12 cellular contexts compared by ENCODE assay signal in the genomic region with DNA sequence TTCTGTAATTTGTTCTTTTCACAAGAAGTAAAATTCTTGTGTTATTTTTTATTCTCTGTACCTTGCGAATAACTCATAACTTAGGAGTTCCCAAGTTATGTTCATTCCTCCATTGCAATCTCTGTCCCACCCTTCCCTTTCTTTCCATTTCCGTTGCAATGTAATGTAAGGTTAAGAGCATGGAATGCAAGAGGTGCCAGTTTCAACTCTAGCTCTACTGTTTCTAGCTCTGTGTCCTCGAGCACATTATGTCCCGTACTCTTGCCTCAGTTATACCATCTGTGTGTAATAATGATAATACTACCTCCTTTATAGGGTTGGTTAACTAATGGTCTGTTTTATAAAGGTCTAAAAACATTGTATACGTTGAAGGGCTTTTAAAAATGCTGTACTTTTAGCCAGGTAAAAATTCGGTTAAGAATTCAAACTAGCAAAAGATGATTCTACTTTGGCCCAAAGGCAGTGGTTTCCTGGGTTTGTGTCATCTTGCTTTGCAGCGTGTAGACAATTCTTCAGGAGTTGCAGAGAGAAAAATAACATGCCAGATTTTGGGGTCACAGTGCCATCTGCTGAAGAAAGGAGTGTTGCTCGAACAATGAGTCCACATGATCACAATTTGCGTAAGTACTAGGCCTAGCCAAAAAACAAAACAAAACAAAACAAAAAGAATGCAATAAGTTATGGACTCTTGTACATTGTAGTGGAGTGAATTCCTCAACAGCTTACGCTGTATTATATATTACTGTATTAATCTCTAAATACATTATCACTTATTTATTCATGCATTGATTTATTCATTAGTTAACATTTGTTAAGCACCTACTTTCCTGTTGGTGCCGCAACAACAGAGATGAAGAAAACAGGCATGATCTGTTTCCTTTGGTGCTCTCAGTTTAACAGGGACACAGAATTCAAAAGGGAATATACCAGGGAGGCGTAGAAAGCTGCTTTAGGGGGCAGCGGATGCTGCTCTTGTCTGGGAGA. TPM values are rescaled to one million over a fixed set of nuclear protein-coding genes. Genes with fewer than 3 reads are reported as not detected.
A peak's percentile ranks its signal among the peaks of the same experiment; 100 is the strongest.
DNase-seq lines count a peak whose midpoint lies in the region; ATAC-seq, FAIRE-seq and TF ChIP-seq lines count a peak whose summit lies in the region.
"Had no signal": no experiment of that assay in that cellular context is flagged by ENCODE, and none has a peak within 500 bp of the region (broad histone marks: within the 10 kb centered on the region; RNA-seq: fewer than 3 reads in every experiment).

No MANE protein-coding gene starts in this region.

- H2AK5ac ChIP-seq in trophoblast cell (ENCODE audit: low read length), result no peak overlapping the region

- no peak overlapping the region for H4K8ac ChIP-seq in trophoblast cell (ENCODE audit: low read depth, low read length)

- no peaks in the 10 kb centered on the region for H3F3A ChIP-seq in Loucy (ENCODE audit: low read depth)

- no peak for TF ChIP-seq POLR2A in GM12892 (IDR thresholded peaks at IDR 0.05; ENCODE audit: low read depth, low read length)

- H2BK120ac ChIP-seq in trophoblast cell (ENCODE audit: insufficient read depth, low read length, poor library complexity), result no peak overlapping the region

- no peak for FAIRE-seq in GM12892 (lab: Jason Lieb, UNC)

- DNase-seq in G401 (ENCODE audit: low spot score) (peak; percentile 8), T-helper 2 cell (no peak), GM12892 (ENCODE audit: insufficient read length) (no peak), trophoblast cell (no peak)
- DNase-seq: activated CD8-positive, alpha-beta memory T cell treated with anti-CD3 and anti-CD28 coated beads for 24 hours; effector memory CD4-positive, alpha-beta T cell had no signal

- in situ Hi-C loops in G401 (cut with HindIII; ENCODE audit: low sequenced_read_pairs), result no loop called here

- H3K36me3 ChIP-seq in Loucy (ENCODE audit: insufficient read depth, low read length) (no peaks in the 10 kb centered on the region), liver (ENCODE audit: control insufficient read depth in 4 of 4, insufficient read depth in 3 of 4, low read depth in 1 of 4, low read length in 3 of 4) (no peaks in the 10 kb centered on the region), trophoblast cell (ENCODE audit: control insufficient read depth in 1 of 2, insufficient read depth in 2 of 2, low read length in 2 of 2) (no peaks in the 10 kb centered on the region)

- H3K18ac ChIP-seq in trophoblast cell (ENCODE audit: low read length), result no peak overlapping the region

- no peaks in the 10 kb centered on the region for H3K79me2 ChIP-seq in Loucy (ENCODE audit: insufficient read depth, low read length)
- no peaks in the 10 kb centered on the region for H3K79me2 ChIP-seq in trophoblast cell (ENCODE audit: control insufficient read depth, insufficient read depth, low read length, poor library complexity)

- H3K9ac ChIP-seq in Loucy (ENCODE audit: low read depth, low read length, poor library complexity, severe bottlenecking) (no peak overlapping the region), liver (ENCODE audit: low read depth in 1 of 2, low read length in 2 of 2) (no peak overlapping the region), trophoblast cell (ENCODE audit: low read length) (no peak overlapping the region)

- H3K79me1 ChIP-seq in trophoblast cell (ENCODE audit: low read length), result peaks cover 2% of the 10 kb centered on the region

- H3K9me3 ChIP-seq in Loucy (ENCODE audit: insufficient read depth, low read depth, low read length) (no peaks in the 10 kb centered on the region), liver (ENCODE audit: control insufficient read depth in 4 of 4, low read length in 3 of 4) (no peaks in the 10 kb centered on the region), trophoblast cell (ENCODE audit: insufficient read depth, low read depth, low read length) (no peaks in the 10 kb centered on the region)

- H3K14ac ChIP-seq in trophoblast cell (ENCODE audit: low read length), result no peak overlapping the region

- H3K4me1 ChIP-seq in Loucy (ENCODE audit: insufficient read depth, low read length, poor library complexity, severe bottlenecking) (peaks cover under 1% of the 10 kb centered on the region), liver (ENCODE audit: control insufficient read depth in 4 of 4, insufficient read depth in 4 of 4, low read length in 3 of 4) (no peaks in the 10 kb centered on the region), trophoblast cell (ENCODE audit: control insufficient read depth in 1 of 2, insufficient read depth in 2 of 2, low read length in 2 of 2) (peaks cover 9 to 12% of the 10 kb centered on the region in 2 experiments)

- H4K91ac ChIP-seq in trophoblast cell (ENCODE audit: low read depth, low read length), result no peak overlapping the region

- H2BK12ac ChIP-seq in trophoblast cell (ENCODE audit: low read length), result no peak overlapping the region

- H2AFZ ChIP-seq in Loucy (ENCODE audit: low read length) (no peak overlapping the region), trophoblast cell (ENCODE audit: insufficient read depth, low read length, poor library complexity) (no peak overlapping the region)

- TF ChIP-seq RAD21 in liver (IDR thresholded peaks at IDR 0.05), result peak; percentile 84 to 93

- no peak for ATAC-seq in HG02885 (IDR thresholded peaks at IDR 0.05; ENCODE audit: poor library complexity, unreplicated experiment)

- no peak overlapping the region for H3K4ac ChIP-seq in trophoblast cell (ENCODE audit: low read depth, low read length)

- H3K27me3 ChIP-seq in Loucy (ENCODE audit: insufficient read depth, low read length, poor library complexity, severe bottlenecking), result no peaks in the 10 kb centered on the region
- H3K27me3 ChIP-seq in liver (ENCODE audit: control insufficient read depth in 4 of 4, insufficient read depth in 4 of 4, low read length in 3 of 4), result no peaks in the 10 kb centered on the region
- H3K27me3 ChIP-seq in trophoblast cell (ENCODE audit: insufficient read depth, low read length), result no peaks in the 10 kb centered on the region

- no peak overlapping the region for H4K12ac ChIP-seq in trophoblast cell (ENCODE audit: low read depth, low read length)

- no peaks in the 10 kb centered on the region for H4K20me1 ChIP-seq in Loucy (ENCODE audit: insufficient read depth, low read length, poor library complexity, severe bottlenecking)

- no peak overlapping the region for H3K4me2 ChIP-seq in Loucy (ENCODE audit: low read depth, low read length, poor library complexity, severe bottlenecking)
- H3K4me2 ChIP-seq in trophoblast cell (ENCODE audit: low read length), result no peak overlapping the region

- TF ChIP-seq CTCF in Loucy (conservative IDR thresholded peaks at IDR 0.05; ENCODE audit: low read length) (peak; percentile 63), WI38 (IDR thresholded peaks at IDR 0.05; ENCODE audit: low read depth, low read length) (peak; percentile 18; the same call in 1 of the 2 replicates), liver (IDR thresholded peaks at IDR 0.05; ENCODE audit: low read depth, low read length, missing input control) (peak; percentile 63)

- no peak overlapping the region for H3K23ac ChIP-seq in trophoblast cell (ENCODE audit: low read length)

- no peaks in the 10 kb centered on the region for H3K9me2 ChIP-seq in Loucy (replicated peaks; ENCODE audit: low read depth, low read length)

- no peak overlapping the region for H3K27ac ChIP-seq in liver (ENCODE audit: low read depth in 1 of 2, low read length in 2 of 2)
- H3K27ac ChIP-seq in trophoblast cell (ENCODE audit: low read depth, low read length), result no peak overlapping the region

- WGBS in liver, result 64% methylated on average over 13 of the region's 13 CpGs
- no CpG with 5 or more reads among the region's 13 CpGs for WGBS in trophoblast cell (ENCODE audit: extremely low coverage, insufficient coverage, insufficient read length)

- no peak overlapping the region for H3K4me3 ChIP-seq in Loucy (ENCODE audit: low read length, poor library complexity, severe bottlenecking)
- no peak overlapping the region for H3K4me3 ChIP-seq in WI38 (ENCODE audit: low read depth, low read length)
- no peak overlapping the region for H3K4me3 ChIP-seq in liver (ENCODE audit: low read depth in 1 of 3, low read length in 3 of 3)
- H3K4me3 ChIP-seq in trophoblast cell (ENCODE audit: low read depth, low read length), result no peak overlapping the region

- H2BK5ac ChIP-seq in trophoblast cell (ENCODE audit: low read depth, low read length, poor library complexity), result no peak overlapping the region

TF ChIP-seq in liver, 16 proteins besides CTCF, POLR2A, EP300 and RAD21:
- peak; percentile 47 to 60 for TF ChIP-seq HNF4A (conservative IDR thresholded peaks at IDR 0.05)
- TF ChIP-seq, protein P1, sequence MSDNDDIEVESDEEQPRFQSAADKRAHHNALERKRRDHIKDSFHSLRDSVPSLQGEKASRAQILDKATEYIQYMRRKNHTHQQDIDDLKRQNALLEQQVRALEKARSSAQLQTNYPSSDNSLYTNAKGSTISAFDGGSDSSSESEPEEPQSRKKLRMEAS (IDR thresholded peaks at IDR 0.05), result no peak
- TF ChIP-seq FOXA2 (IDR thresholded peaks at IDR 0.05), result peak; percentile 18
- TF ChIP-seq RXRA (IDR thresholded peaks at IDR 0.05), result peak; percentile 44 to 69
- no peak for TF ChIP-seq TAF1 (conservative IDR thresholded peaks at IDR 0.05)

RNA-seq across cellular contexts. Expression of a gene that starts 10.0 kb away (rescaled TPM):
- 182 and 257 TPM in 2 replicates for total RNA-seq in G401 (2014; rRNA removed; shearing (Covaris generic))
- total RNA-seq in liver, result 10 to 100 TPM; 13.9 to 17.3 TPM
- polyA plus RNA-seq in liver, result 10 to 100 TPM; 12.9 to 13.1 TPM
- 64.2 TPM for polyA plus RNA-seq in GM12892 (2012; ENCODE audit: missing spikeins)
- 157 and 160 TPM in 2 replicates for polyA plus RNA-seq in trophoblast cell (2013)

RNA-seq across cellular contexts. Expression of a gene that starts 24.1 kb away (rescaled TPM):
- 0.27 TPM in 1 of 2 replicates, not detected in the other for total RNA-seq in G401 (2014; rRNA removed; shearing (Covaris generic))
- not detected for total RNA-seq in liver
- not detected for polyA plus RNA-seq in liver
- polyA plus RNA-seq in GM12892 (2012; ENCODE audit: missing spikeins), result not detected
- polyA plus RNA-seq in trophoblast cell (2013), result 4.6 and 4.7 TPM in 2 replicates
- total RNA-seq: pulmonary artery endothelial cell, temporal lobe had no signal
